Comparison of ENCODE assay signal across 16 cellular contexts in genomic region chr16:49473131-49473530, GRCh38.
DNase-seq lines count a peak whose midpoint lies in the region; ATAC-seq and TF ChIP-seq lines count a peak whose summit lies in the region.
"Had no signal": no experiment of that assay in that cellular context is flagged by ENCODE, and none has a peak within 500 bp of the region (broad histone marks: within the 10 kb centered on the region; RNA-seq: fewer than 3 reads in every experiment).

No MANE protein-coding gene starts in this region.

- in situ Hi-C loops in transverse colon (cut with MboI; ENCODE audit: low pct_ligation_motif_present in 1 of 4, low pct_unique_long_range_greater_than_20kb in 1 of 4, low sequenced_read_pairs in 3 of 4) = no loop called here

- DNase-seq in activated effector memory CD4-positive, alpha-beta T cell treated with anti-CD3 and anti-CD28 coated beads, Interleukin-2, amount 50 U/mL, for 16 hours = peak; percentile 36
- DNase-seq in activated effector memory CD4-positive, alpha-beta T cell treated with Interleukin-2 at 50 U/mL for 16 hours = no peak
- DNase-seq in left lobe of liver (ENCODE audit: low spot score) (peak; percentile 23), suprapubic skin (ENCODE audit: low spot score in 2 of 2) (peak; percentile 35 to 43), substantia nigra (lab: John Stamatoyannopoulos, UW) (no peak), transverse colon (no peak)
- no peak for DNase-seq in stimulated activated naive B cell treated with anti-CD40 and anti-IgM and Interleukin-4, amounts not matched to agents 10 μg/mL and 1 μg/mL and 100 μg/mL, for 72 hours
- DNase-seq: DMS53; HCEC 1CT; NCI-H2081 treated with DMSO at 0.1 percent for 48 hours; NK-92 treated with Interleukin-12 subunit alpha and Interleukin-12 subunit beta, amount 100 ng/mL, for 24 hours; Right ventricle myocardium superior had no signal

- TF ChIP-seq EP300 in suprapubic skin (IDR thresholded peaks at IDR 0.05) = no peak
- TF ChIP-seq EP300 in transverse colon (IDR thresholded peaks at IDR 0.05; ENCODE audit: low read depth) = no peak

- H3K4me3 Mint-ChIP-seq in brain = no peak overlapping the region
- no peak overlapping the region for H3K4me3 Mint-ChIP-seq in stimulated activated naive B cell treated with anti-CD40 and anti-IgM and Interleukin-4, amounts not matched to agents 10 μg/mL and 1 μg/mL and 100 μg/mL, for 72 hours
- H3K4me3 Mint-ChIP-seq: CD8-positive, alpha-beta T cell had no signal

- H3K9me3 ChIP-seq in suprapubic skin = no peaks in the 10 kb centered on the region
- H3K9me3 ChIP-seq in transverse colon = no peaks in the 10 kb centered on the region

- H3K4me1 ChIP-seq in suprapubic skin = no peaks in the 10 kb centered on the region
- H3K4me1 ChIP-seq in transverse colon = no peaks in the 10 kb centered on the region

- no peak overlapping the region for H3K27ac ChIP-seq in suprapubic skin
- no peak overlapping the region for H3K27ac ChIP-seq in substantia nigra (ENCODE audit: low read depth, low read length, poor library complexity, severe bottlenecking)
- no peak overlapping the region for H3K27ac ChIP-seq in transverse colon
- H3K27ac ChIP-seq: BLaER1 treated with 17β-estradiol and CSF1 and Interleukin-3, amounts not matched to agents 10 nM and 100 nM had no signal

- H3K27me3 Mint-ChIP-seq in brain = no peaks in the 10 kb centered on the region
- H3K27me3 Mint-ChIP-seq in stimulated activated naive B cell treated with anti-CD40 and anti-IgM and Interleukin-4, amounts not matched to agents 10 μg/mL and 1 μg/mL and 100 μg/mL, for 72 hours = no peaks in the 10 kb centered on the region

- TF ChIP-seq POLR2A in suprapubic skin (IDR thresholded peaks at IDR 0.05) (no peak), transverse colon (IDR thresholded peaks at IDR 0.05) (no peak)

- peaks cover 20% of the 10 kb centered on the region for H3K4me1 Mint-ChIP-seq in brain
- peaks cover 6 to 7% of the 10 kb centered on the region in 2 donors for H3K4me1 Mint-ChIP-seq in stimulated activated naive B cell treated with anti-CD40 and anti-IgM and Interleukin-4, amounts not matched to agents 10 μg/mL and 1 μg/mL and 100 μg/mL, for 72 hours

- WGBS in suprapubic skin = 88% methylated on average over 3 of the region's 5 CpGs
- 91% methylated on average over 5 of the region's 5 CpGs; no CpG with 5 or more reads in 1 of the 2 donors for WGBS in transverse colon (ENCODE audit: low coverage in 1 of 2), 2 donors

- H3K27me3 ChIP-seq in suprapubic skin = no peaks in the 10 kb centered on the region
- H3K27me3 ChIP-seq in transverse colon = no peaks in the 10 kb centered on the region
- H3K27me3 ChIP-seq: BLaER1 treated with 17β-estradiol and CSF1 and Interleukin-3, amounts not matched to agents 10 nM and 100 nM had no signal

- no peaks in the 10 kb centered on the region for H3K36me3 Mint-ChIP-seq in brain
- no peaks in the 10 kb centered on the region for H3K36me3 Mint-ChIP-seq in stimulated activated naive B cell treated with anti-CD40 and anti-IgM and Interleukin-4, amounts not matched to agents 10 μg/mL and 1 μg/mL and 100 μg/mL, for 72 hours
- H3K36me3 Mint-ChIP-seq: CD8-positive, alpha-beta T cell had no signal

- no peak for ATAC-seq in left lobe of liver
- ATAC-seq in stimulated activated naive B cell treated with anti-CD40 and anti-IgM and Interleukin-4, amounts not matched to agents 10 μg/mL and 1 μg/mL and 100 μg/mL, for 72 hours (replicated peaks) = no peak
- ATAC-seq: CD8-positive, alpha-beta T cell; K562 had no signal

- H3K9me3 Mint-ChIP-seq in brain = peaks cover 0 to 2% (median 0%) of the 10 kb centered on the region in 5 experiments
- no peaks in the 10 kb centered on the region for H3K9me3 Mint-ChIP-seq in stimulated activated naive B cell treated with anti-CD40 and anti-IgM and Interleukin-4, amounts not matched to agents 10 μg/mL and 1 μg/mL and 100 μg/mL, for 72 hours
- H3K9me3 Mint-ChIP-seq: CD8-positive, alpha-beta T cell had no signal

- intact Hi-C loops in transverse colon (cut with DNase I; ENCODE audit: low total_unique reads) = no loop called here

- TF ChIP-seq CTCF in brain (conservative IDR thresholded peaks at IDR 0.05) (no peak), suprapubic skin (IDR thresholded peaks at IDR 0.05) (no peak), transverse colon (IDR thresholded peaks at IDR 0.05) (no peak)

- peak overlapping the region in 4 of 5 experiments; percentile 19 to 85 (median 63) for H3K27ac Mint-ChIP-seq in brain
- H3K27ac Mint-ChIP-seq in stimulated activated naive B cell treated with anti-CD40 and anti-IgM and Interleukin-4, amounts not matched to agents 10 μg/mL and 1 μg/mL and 100 μg/mL, for 72 hours = no peak overlapping the region
- H3K27ac Mint-ChIP-seq: CD8-positive, alpha-beta T cell had no signal

- no peaks in the 10 kb centered on the region for H3K36me3 ChIP-seq in suprapubic skin
- no peaks in the 10 kb centered on the region for H3K36me3 ChIP-seq in transverse colon
- H3K36me3 ChIP-seq: BLaER1 treated with 17β-estradiol and CSF1 and Interleukin-3, amounts not matched to agents 10 nM and 100 nM had no signal

- H3K4me3 ChIP-seq in suprapubic skin (no peak overlapping the region), transverse colon (no peak overlapping the region)
- H3K4me3 ChIP-seq: BLaER1 treated with 17β-estradiol and CSF1 and Interleukin-3, amounts not matched to agents 10 nM and 100 nM; K562 had no signal

Comparison
In these comparisons a context has a peak if more than half of its experiments do, and no peak if none do; other contexts are left out.
1. DNase-seq: peak in activated effector memory CD4-positive, alpha-beta T cell treated with anti-CD3 and anti-CD28 coated beads, Interleukin-2, amount 50 U/mL, for 16 hours (single experiment), left lobe of liver (single experiment) and suprapubic skin (2 of 2); none in activated effector memory CD4-positive, alpha-beta T cell treated with Interleukin-2 at 50 U/mL for 16 hours (single experiment), substantia nigra (0 of 49), transverse colon (single experiment) and stimulated activated naive B cell treated with anti-CD40 and anti-IgM and Interleukin-4, amounts not matched to agents 10 μg/mL and 1 μg/mL and 100 μg/mL, for 72 hours (single experiment).